In the genomic region with DNA sequence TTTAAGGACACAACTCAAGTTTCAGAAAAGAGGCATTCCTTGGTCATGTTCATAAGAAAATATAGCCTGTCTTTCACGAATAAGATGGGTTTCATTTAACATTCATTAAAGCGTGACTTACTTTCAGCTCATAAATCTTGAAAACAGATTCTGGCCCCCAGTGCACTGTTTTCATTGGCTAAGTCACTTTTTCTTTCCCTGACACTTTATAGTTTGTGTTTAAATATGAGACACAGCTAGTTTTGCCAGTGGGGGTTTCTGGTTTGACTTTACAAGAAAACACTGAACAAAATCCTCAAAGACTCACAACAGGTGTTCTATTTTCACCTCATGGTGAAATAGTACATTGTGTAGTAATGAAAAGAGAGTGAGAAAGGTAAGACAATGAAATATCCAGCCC, we compare ENCODE assay signal across 24 cellular contexts.
"Had no signal": no experiment of that assay in that cellular context is flagged by ENCODE, and none has a peak within 500 bp of the region (broad histone marks: within the 10 kb centered on the region; RNA-seq: fewer than 3 reads in every experiment).

No MANE protein-coding gene starts in this region.

- H3K36me3 ChIP-seq: brain microvascular endothelial cell, left ventricle myocardium inferior, pancreas, transverse colon had no signal

- ATAC-seq: mucosa of descending colon; pancreas; psoas muscle; stimulated activated naive CD8-positive, alpha-beta T cell treated with anti-CD3 and anti-CD28 coated beads, Interleukin-15, Interleukin-2, amounts not matched to agents 100 U/mL and 50 U/mL, for 24 hours; T-cell had no signal

- DNase-seq: activated B cell treated with CpG ODN at 0.5 μM for 24 hours; activated CD4-positive, alpha-beta T cell treated with anti-CD3 and anti-CD28 coated beads, Interleukin-2, amount 50 U/mL, for 1 hour; activated effector memory CD4-positive, alpha-beta T cell treated with anti-CD3 and anti-CD28 coated beads, Interleukin-2, amount 50 U/mL, for 16 hours; activated naive CD4-positive, alpha-beta T cell treated with anti-CD3 and anti-CD28 coated beads for 36 hours; activated naive CD8-positive, alpha-beta T cell treated with anti-CD3 and anti-CD28 coated beads, Interleukin-2, amount 10 ng/mL, durations not matched to agents 7 days and 5 days; activated T-cell treated with anti-CD3 and anti-CD28 coated beads for 4 hours; amniotic stem cell; brain microvascular endothelial cell; dorsolateral prefrontal cortex; effector memory CD4-positive, alpha-beta T cell; left ventricle myocardium inferior; mucosa of descending colon; nucleus accumbens; pancreas; psoas muscle; stimulated activated CD4-positive, alpha-beta T cell treated with anti-CD3 and anti-CD28 coated beads, Interleukin-2, amount 100 ng/mL, for 48 hours; stimulated activated naive CD8-positive, alpha-beta T cell treated with anti-CD3 and anti-CD28 coated beads, Interleukin-15, Interleukin-2, amounts not matched to agents 100 U/mL and 50 U/mL, for 24 hours; T-cell; testis; transverse colon had no signal

- H3K4me3 ChIP-seq: coronary artery, dorsolateral prefrontal cortex, left ventricle myocardium inferior, lung, mucosa of descending colon, pancreas, psoas muscle, testis, transverse colon had no signal

- H3K9me3 ChIP-seq: left ventricle myocardium inferior, mucosa of descending colon, pancreas, psoas muscle, testis, transverse colon had no signal

- H3K9me3 Mint-ChIP-seq: activated B cell treated with CpG ODN at 0.5 μM for 24 hours; activated naive CD4-positive, alpha-beta T cell treated with anti-CD3 and anti-CD28 coated beads for 36 hours; T-cell; T-helper 2 cell treated with Interferon-gamma antibody and Interleukin-4, amounts not matched to agents 5 μg/mL and 100 μg/mL, for 36 hours had no signal

- H3K36me3 Mint-ChIP-seq: T-cell had no signal

- H3K4me1 ChIP-seq: psoas muscle, testis, transverse colon had no signal

- H3K27me3 Mint-ChIP-seq: activated naive CD8-positive, alpha-beta T cell treated with anti-CD3 and anti-CD28 coated beads, Interleukin-2, amount 10 ng/mL, durations not matched to agents 7 days and 5 days; T-cell had no signal

- H3K27ac ChIP-seq: brain microvascular endothelial cell, coronary artery, dorsolateral prefrontal cortex, left ventricle myocardium inferior, pancreas, psoas muscle, testis, transverse colon had no signal

- H3K4me3 Mint-ChIP-seq: activated B cell treated with CpG ODN at 0.5 μM for 24 hours; activated naive CD4-positive, alpha-beta T cell treated with anti-CD3 and anti-CD28 coated beads for 36 hours; activated naive CD8-positive, alpha-beta T cell treated with anti-CD3 and anti-CD28 coated beads, Interleukin-2, amount 10 ng/mL, durations not matched to agents 7 days and 5 days; activated T-helper 1 cell treated with anti-CD3 and anti-CD28 coated beads, Interleukin-12 subunit alpha, Interleukin-12 subunit beta, Interleukin-2, Interleukin-4 antibody, amounts not matched to agents 30 ng/mL and 10 ng/mL and 1 ng/mL, durations not matched to agents 14 hours and 24 hours and 36 hours; T-cell; T-helper 2 cell treated with Interferon-gamma antibody and Interleukin-4, amounts not matched to agents 5 μg/mL and 100 μg/mL, for 36 hours had no signal

- H3K27me3 ChIP-seq: brain microvascular endothelial cell, dorsolateral prefrontal cortex, pancreas, testis, transverse colon had no signal

- H3K27ac Mint-ChIP-seq: activated B cell treated with CpG ODN at 0.5 μM for 24 hours; activated naive CD4-positive, alpha-beta T cell treated with anti-CD3 and anti-CD28 coated beads for 36 hours; activated naive CD8-positive, alpha-beta T cell treated with anti-CD3 and anti-CD28 coated beads, Interleukin-2, amount 10 ng/mL, durations not matched to agents 7 days and 5 days; activated T-helper 1 cell treated with anti-CD3 and anti-CD28 coated beads, Interleukin-12 subunit alpha, Interleukin-12 subunit beta, Interleukin-2, Interleukin-4 antibody, amounts not matched to agents 30 ng/mL and 10 ng/mL and 1 ng/mL, durations not matched to agents 14 hours and 24 hours and 36 hours; T-cell; T-helper 2 cell treated with Interferon-gamma antibody and Interleukin-4, amounts not matched to agents 5 μg/mL and 100 μg/mL, for 36 hours had no signal
